8 cellular contexts compared by ENCODE assay signal in the genomic region with DNA sequence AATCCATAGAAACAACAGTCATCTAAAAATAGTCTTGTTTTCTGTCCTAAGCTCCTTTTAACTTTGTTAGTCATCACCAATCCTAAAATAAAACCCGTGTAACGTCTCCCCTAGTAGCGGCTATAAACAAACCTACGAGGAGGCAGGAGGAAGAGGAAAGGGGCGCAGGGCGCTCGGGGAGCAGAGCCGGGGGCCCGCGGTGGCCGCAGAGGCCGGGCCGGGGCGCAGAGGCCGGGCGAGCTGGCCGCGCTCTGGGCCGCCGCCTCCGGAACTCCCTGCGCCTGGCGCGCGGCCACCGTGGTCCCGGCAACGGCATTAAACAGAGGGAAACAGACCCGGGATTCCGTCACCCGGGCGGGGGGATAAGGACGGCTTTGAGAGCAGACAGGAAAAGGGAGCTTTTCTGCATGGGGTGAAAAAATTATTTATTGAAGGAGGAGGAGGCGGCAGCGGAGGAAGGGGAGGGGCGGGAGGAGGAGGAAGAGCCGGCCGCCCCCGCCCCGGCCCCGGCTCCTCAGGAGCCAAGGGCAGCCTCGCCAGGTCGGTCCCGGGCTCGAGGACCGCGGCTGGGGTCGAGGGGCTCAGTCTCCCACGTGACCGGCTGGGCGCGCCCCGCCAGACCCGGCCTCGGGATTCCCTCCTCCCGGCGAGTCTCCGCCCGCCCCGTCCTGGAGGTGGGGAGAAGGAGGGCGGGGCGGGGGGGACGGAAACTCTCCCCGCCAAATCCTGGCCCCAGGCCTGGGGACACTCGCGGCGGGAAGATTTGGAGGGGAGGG. TPM values are rescaled to one million over a fixed set of nuclear protein-coding genes. Genes with fewer than 3 reads are reported as not detected.
DNase-seq lines count a peak whose midpoint lies in the region; ATAC-seq and TF ChIP-seq lines count a peak whose summit lies in the region.

No MANE protein-coding gene starts in this region.

- H3K9ac ChIP-seq in IMR-90 (ENCODE audit: low read depth, low read length) (peak overlapping the region; percentile 32; the same call in 1 of the 2 replicates), SK-N-SH (no peak overlapping the region), mammary epithelial cell (ENCODE audit: insufficient read depth, low read length) (peak overlapping the region; percentile 23), iPS-18a (ENCODE audit: low read length) (peak overlapping the region; percentile 39)

- BruUV-seq in IMR-90 (replicated peaks; lab: Mats Ljungman, UMichigan) (no TSS peak), mammary epithelial cell (replicated peaks; lab: Mats Ljungman, UMichigan) (no TSS peak)

- no peak overlapping the region for H4K91ac ChIP-seq in IMR-90 (ENCODE audit: insufficient read depth, low read depth, low read length)

- no peak overlapping the region for H2BK5ac ChIP-seq in IMR-90 (ENCODE audit: low read depth, low read length, poor library complexity, severe bottlenecking)

- H3K27me3 ChIP-seq in IMR-90 (ENCODE audit: control insufficient read depth, insufficient read depth, low read length), result peaks cover 26% of the 10 kb centered on the region
- peaks cover 76% of the 10 kb centered on the region for H3K27me3 ChIP-seq in SK-N-SH (ENCODE audit: insufficient read depth)
- peaks cover 14% of the 10 kb centered on the region for H3K27me3 ChIP-seq in mammary epithelial cell (ENCODE audit: insufficient read depth, low read length)
- H3K27me3 ChIP-seq in iPS-18a (ENCODE audit: control insufficient read depth, insufficient read depth, low read length), result peaks cover 90% of the 10 kb centered on the region

- H3K79me2 ChIP-seq in SK-N-SH (ENCODE audit: insufficient read depth), result no peaks in the 10 kb centered on the region
- no peaks in the 10 kb centered on the region for H3K79me2 ChIP-seq in mammary epithelial cell (ENCODE audit: insufficient read depth, low read length)

- TF ChIP-seq CTCF in IMR-90 (conservative IDR thresholded peaks at IDR 0.05; ENCODE audit: low read depth, low read length), result no peak
- TF ChIP-seq CTCF in SK-N-SH (IDR thresholded peaks at IDR 0.05), result no peak
- no peak for TF ChIP-seq CTCF in mammary epithelial cell (conservative IDR thresholded peaks at IDR 0.05 in 1 of 2, IDR thresholded peaks at IDR 0.05 in 1 of 2; ENCODE audit: extremely low read depth in 1 of 2, insufficient read depth in 1 of 2, low read depth in 1 of 2, low read length in 2 of 2)

- H3K4ac ChIP-seq in IMR-90 (ENCODE audit: low read depth, low read length), result no peak overlapping the region

- H3K9me3 ChIP-seq in IMR-90 (ENCODE audit: control insufficient read depth, insufficient read depth, low read length) (no peaks in the 10 kb centered on the region), SK-N-SH (no peaks in the 10 kb centered on the region), mammary epithelial cell (replicated peaks; ENCODE audit: insufficient read depth, low read length) (no peaks in the 10 kb centered on the region), iPS-18a (ENCODE audit: control insufficient read depth, low read depth, low read length) (no peaks in the 10 kb centered on the region)

- H3K4me1 ChIP-seq in IMR-90 (ENCODE audit: control insufficient read depth, insufficient read depth, low read length) (peaks cover 4% of the 10 kb centered on the region), SK-N-SH (ENCODE audit: control insufficient read depth in 1 of 2, insufficient read depth in 2 of 2, low read depth in 1 of 2, low read length in 1 of 2) (no peaks in the 10 kb centered on the region; a peak in 1 of 4 replicates), mammary epithelial cell (ENCODE audit: insufficient read depth, low read length) (peaks cover 9% of the 10 kb centered on the region), iPS-18a (ENCODE audit: control insufficient read depth, low read depth, low read length) (peaks cover 15% of the 10 kb centered on the region)

- CTCF ChIA-PET in IMR-90 (lab: Yijun Ruan, JAX) (no interaction called here), SK-N-SH (lab: Yijun Ruan, JAX) (interaction anchor here (0.7 to 2.0 kb wide), 3 partner anchors 14 to 251 kb away, joined by 3 to 13 read pairs (median 4); no protein-coding TSS in a partner anchor), mammary epithelial cell (lab: Charles Lee; ENCODE audit: low non-redundant PET) (interaction anchor here (0.6 kb wide), 2 partner anchors 13 to 253 kb away, joined by 5 to 8 read pairs; no protein-coding TSS in a partner anchor)

- H4K20me1 ChIP-seq in IMR-90 (ENCODE audit: insufficient read depth, low read length), result no peaks in the 10 kb centered on the region
- H4K20me1 ChIP-seq in SK-N-SH (ENCODE audit: insufficient read depth), result peaks cover 5% of the 10 kb centered on the region; the same call in 1 of the 2 replicates
- no peaks in the 10 kb centered on the region for H4K20me1 ChIP-seq in mammary epithelial cell (ENCODE audit: insufficient read depth, low read length)

- no peak for TF ChIP-seq EP300 in SK-N-SH (IDR thresholded peaks at IDR 0.05; ENCODE audit: borderline replicate concordance in 1 of 2, low read depth in 1 of 2, low read length in 1 of 2)

- H3K27ac ChIP-seq in IMR-90 (ENCODE audit: insufficient read depth, low read length), result no peak overlapping the region
- no peak overlapping the region for H3K27ac ChIP-seq in SK-N-SH (ENCODE audit: low read depth in 2 of 2, low read length in 1 of 2)
- H3K27ac ChIP-seq in mammary epithelial cell (ENCODE audit: insufficient read depth, low read depth, low read length), result no peak overlapping the region
- H3K27ac ChIP-seq in iPS-18a (ENCODE audit: low read length), result no peak overlapping the region

- no peak overlapping the region for H3K14ac ChIP-seq in IMR-90 (replicated peaks; ENCODE audit: low read depth, low read length)

- no peak overlapping the region for H2BK15ac ChIP-seq in IMR-90 (ENCODE audit: low read depth, low read length)

- H3K36me3 ChIP-seq in IMR-90 (ENCODE audit: control insufficient read depth, insufficient read depth, low read length) (no peaks in the 10 kb centered on the region), SK-N-SH (replicated peaks in 1 of 2; ENCODE audit: control insufficient read depth in 1 of 2, insufficient read depth in 2 of 2, low read length in 1 of 2) (no peaks in the 10 kb centered on the region), mammary epithelial cell (ENCODE audit: insufficient read depth, low read length) (no peaks in the 10 kb centered on the region), iPS-18a (ENCODE audit: control insufficient read depth, low read depth, low read length) (no peaks in the 10 kb centered on the region)

- H4K8ac ChIP-seq in IMR-90 (ENCODE audit: low read depth in 2 of 2, low read length in 2 of 2), result no peak overlapping the region

- peak overlapping the region; percentile 40 for H3K4me3 ChIP-seq in IMR-90 (ENCODE audit: insufficient read depth, low read depth, low read length)
- peak overlapping the region in 1 of 2 experiments; percentile 23; a peak in 2 of 4 replicates for H3K4me3 ChIP-seq in SK-N-SH (ENCODE audit: low read depth in 2 of 2, low read length in 1 of 2)
- peak overlapping the region; percentile 48 to 56 (median 48) for H3K4me3 ChIP-seq in mammary epithelial cell (replicated peaks in 1 of 3; ENCODE audit: insufficient read depth in 1 of 3, low read depth in 2 of 3, low read length in 3 of 3)
- H3K4me3 ChIP-seq in iPS-18a (ENCODE audit: low read length), result peak overlapping the region; percentile 56

- dilution Hi-C loops in IMR-90 (cut with HindIII; ENCODE audit: low sequenced_read_pairs, unreplicated experiment) (no loop called here), mammary epithelial cell (cut with HindIII; ENCODE audit: low sequenced_read_pairs) (no loop called here)

- intact Hi-C loops in IMR-90 (cut with micrococcal nuclease) (no loop called here), mammary epithelial cell (cut with micrococcal nuclease) (no loop called here), sciatic nerve (cut with DNase I) (no loop called here)

- peak; percentile 59 for ATAC-seq in IMR-90 (ENCODE audit: low read depth)
- peak; percentile 81 for ATAC-seq in sciatic nerve
- ATAC-seq in GM19324 (IDR thresholded peaks at IDR 0.05; ENCODE audit: low FRiP score, unreplicated experiment), result no peak

- H2AFZ ChIP-seq in IMR-90 (replicated peaks; ENCODE audit: low read length, poor library complexity) (peak overlapping the region; percentile 89), SK-N-SH (ENCODE audit: low read depth) (no peak overlapping the region), mammary epithelial cell (ENCODE audit: low read depth, low read length) (peak overlapping the region; percentile 69)

- no peaks in the 10 kb centered on the region for H3F3A ChIP-seq in SK-N-SH (replicated peaks; ENCODE audit: insufficient read depth)

- in situ Hi-C loops in IMR-90 (cut with MboI; ENCODE audit: low sequenced_read_pairs) (no loop called here), mammary epithelial cell (cut with MboI; ENCODE audit: low sequenced_read_pairs in 2 of 2) (no loop called here)

- 0% methylated on average over 7 of the region's 67 CpGs; no CpG with 5 or more reads in 1 of the 2 experiments for WGBS in IMR-90 (ENCODE audit: extremely low coverage in 2 of 2, insufficient read length in 1 of 2), 2 experiments
- WGBS in SK-N-SH (ENCODE audit: low lambda C conversion rate), result 2% methylated on average over 29 of the region's 67 CpGs
- WGBS in mammary epithelial cell (ENCODE audit: low coverage, missing lambda C conversion rate), result 0% methylated on average over 9 of the region's 67 CpGs

- peak; percentile 72 for DNase-seq in ELR (ENCODE audit: low read depth)
- DNase-seq in IMR-90, result peak; percentile 74
- peak; percentile 83 for DNase-seq in SK-N-SH
- peak; percentile 56 for DNase-seq in mammary epithelial cell
- DNase-seq in sciatic nerve (ENCODE audit: low spot score), result peak; percentile 97
- DNase-seq in activated gamma-delta T cell (lab: John Stamatoyannopoulos, UW), result no peak

- TF ChIP-seq RAD21 in IMR-90 (IDR thresholded peaks at IDR 0.05; ENCODE audit: low read length), result no peak
- TF ChIP-seq RAD21 in SK-N-SH (IDR thresholded peaks at IDR 0.05; ENCODE audit: low read length), result no peak

- H2AK5ac ChIP-seq in IMR-90 (ENCODE audit: low read depth, low read length), result no peak overlapping the region

- H3K18ac ChIP-seq in IMR-90 (ENCODE audit: low read depth, low read length), result no peak overlapping the region

- no peak overlapping the region for H4K5ac ChIP-seq in IMR-90 (ENCODE audit: low read depth, low read length)

- H3K56ac ChIP-seq in IMR-90 (ENCODE audit: extremely low read depth, insufficient read depth, low read length), result no peak overlapping the region

- no peaks in the 10 kb centered on the region for H3K9me1 ChIP-seq in IMR-90 (ENCODE audit: insufficient read depth, low read length)

- peak; percentile 78 for TF ChIP-seq POLR2A in IMR-90 (IDR thresholded peaks at IDR 0.05; ENCODE audit: low read depth, low read length)

- no peak overlapping the region for H2BK20ac ChIP-seq in IMR-90 (ENCODE audit: low read depth, low read length)

- H2BK120ac ChIP-seq in IMR-90 (ENCODE audit: low read depth, low read length), result no peak overlapping the region

- no peaks in the 10 kb centered on the region for H3K9me2 ChIP-seq in SK-N-SH

- no peak overlapping the region for H2AK9ac ChIP-seq in IMR-90 (replicated peaks; ENCODE audit: low read depth, low read length, poor library complexity)

- H3K4me2 ChIP-seq in IMR-90 (ENCODE audit: low read depth, low read length) (peak overlapping the region; percentile 84), SK-N-SH (peak overlapping the region; percentile 47; the same call in 1 of the 2 replicates), mammary epithelial cell (ENCODE audit: insufficient read depth, low read depth, low read length) (peak overlapping the region; percentile 90)

- POLR2A ChIA-PET in IMR-90 (lab: Charles Lee; ENCODE audit: unreplicated experiment), result interaction anchor here (0.6 kb wide), 2 partner anchors 24 to 202 kb away, joined by 3 to 4 read pairs; no protein-coding TSS in a partner anchor
- POLR2A ChIA-PET in SK-N-SH (lab: Yijun Ruan, JAX), result no interaction called here

- H3K23ac ChIP-seq in IMR-90 (ENCODE audit: low read depth, low read length), result no peak overlapping the region

- H3K79me1 ChIP-seq in IMR-90 (ENCODE audit: low read depth in 1 of 2, low read length in 2 of 2), result no peaks in the 10 kb centered on the region

RNA-seq across cellular contexts. Expression of gene NFATC1, which starts 1.9 kb away (rescaled TPM):
- total RNA-seq in IMR-90 (2012; rRNA removed) (0.28 and 0.36 TPM in 2 replicates), mammary epithelial cell (1 to 10 TPM; 2.7 to 3.4 TPM), sciatic nerve (80.3 TPM)
- polyA plus RNA-seq in IMR-90 (2012; rRNA removed) (1.8 TPM in 2 replicates), SK-N-SH (2012; rRNA removed) (0.02 TPM in 1 of 2 replicates, not detected in the other), mammary epithelial cell (0.60 TPM)
- 0.86 and 2.1 TPM in 2 replicates for polyA plus RNA-seq in IMR-90 (2012; cell fraction: cytosol; rRNA removed)
- 2.4 and 4.0 TPM in 2 replicates for polyA plus RNA-seq in IMR-90 (2012; cell fraction: nucleus; rRNA removed; ENCODE audit: low replicate concordance)
- polyA plus RNA-seq in SK-N-SH (2012; cell fraction: cytosol; rRNA removed), result not detected in 2 replicates
- polyA plus RNA-seq in SK-N-SH (2012; cell fraction: nucleus; rRNA removed), result not detected in 2 replicates
- polyA minus RNA-seq in mammary epithelial cell, result 2.3 TPM

Comparison
In these comparisons a context has a peak if more than half of its experiments do, and no peak if none do; other contexts are left out.
1. RNA of gene NFATC1, which starts 1.9 kb away (total RNA-seq): 80.3 TPM in sciatic nerve (single experiment); 2.7 to 3.4 TPM in mammary epithelial cell and 0.28 to 0.36 TPM in IMR-90; every median in the first group is over 10 times any median in the second.
2. Peak in every context shown above with its lines, with median percentiles within 50 percentile points of each other: H3K4me2 ChIP-seq.